In the genomic region with DNA sequence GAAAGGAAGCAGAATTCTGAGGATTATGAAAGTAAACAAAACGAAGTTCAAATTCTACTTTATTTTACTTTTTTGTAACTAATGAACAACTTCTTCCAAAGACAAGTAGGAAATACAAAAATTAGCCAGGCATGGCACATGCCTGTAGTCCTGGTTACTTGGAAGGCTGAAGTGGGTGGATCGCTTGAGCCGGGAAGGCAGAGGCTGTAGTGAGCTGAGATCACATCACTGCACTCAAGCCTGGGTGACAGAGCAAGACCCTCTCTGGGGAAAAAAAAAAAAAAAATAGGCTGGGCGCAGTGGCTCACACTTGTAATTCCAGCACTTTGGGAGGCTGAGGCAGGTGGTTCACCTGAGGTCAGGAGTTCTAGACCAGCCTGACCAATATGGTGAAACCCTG, we compare ENCODE assay signal across 21 cellular contexts.
"Had no signal": no experiment of that assay in that cellular context is flagged by ENCODE, and none has a peak within 500 bp of the region (broad histone marks: within the 10 kb centered on the region; RNA-seq: fewer than 3 reads in every experiment).

No MANE protein-coding gene starts in this region.

- ATAC-seq: gastrocnemius medialis; heart right ventricle; left cardiac atrium; left lung; left ventricle myocardium superior; lower lobe of right lung; mucosa of descending colon; naive thymus-derived CD8-positive, alpha-beta T cell had no signal

- H3K4me1 ChIP-seq: colonic mucosa, gastrocnemius medialis, left lung, lower lobe of right lung had no signal

- H3K9me3 ChIP-seq: colonic mucosa, esophagus muscularis mucosa, gastrocnemius medialis, heart right ventricle, left lung, lower lobe of right lung, mucosa of descending colon had no signal

- H3K9me3 Mint-ChIP-seq: dendritic cell treated with granulocyte-macrophage colony-stimulating factor and Interleukin-4, amounts not matched to agents 40 ng/mL and 50 ng/mL, for 4 days; naive thymus-derived CD8-positive, alpha-beta T cell had no signal

- DNase-seq: colonic mucosa; cortex of kidney; effector memory CD4-positive, alpha-beta T cell; foreskin fibroblast; foreskin melanocyte; gastrocnemius medialis; glutamatergic neuron; head of caudate nucleus; heart right ventricle; hippocampal formation; left cardiac atrium; left lung; left ventricle myocardium superior; lower lobe of right lung; mesenchymal stem cell; mucosa of descending colon; naive B cell; naive thymus-derived CD8-positive, alpha-beta T cell had no signal

- H3K4me1 Mint-ChIP-seq: mesothelial cell of epicardium had no signal

- H3K27me3 Mint-ChIP-seq: dendritic cell treated with granulocyte-macrophage colony-stimulating factor and Interleukin-4, amounts not matched to agents 40 ng/mL and 50 ng/mL, for 4 days; naive B cell; naive thymus-derived CD8-positive, alpha-beta T cell had no signal

- H3K27ac ChIP-seq: colonic mucosa, esophagus muscularis mucosa, gastrocnemius medialis, heart right ventricle, left lung, lower lobe of right lung had no signal

- H3K27ac Mint-ChIP-seq: dendritic cell treated with granulocyte-macrophage colony-stimulating factor and Interleukin-4, amounts not matched to agents 40 ng/mL and 50 ng/mL, for 4 days; mesothelial cell of epicardium; naive B cell; naive thymus-derived CD8-positive, alpha-beta T cell had no signal

- H3K27me3 ChIP-seq: colonic mucosa, esophagus muscularis mucosa, gastrocnemius medialis, heart right ventricle, left lung had no signal

- H3K4me3 ChIP-seq: colonic mucosa, esophagus muscularis mucosa, gastrocnemius medialis, heart right ventricle, left lung, lower lobe of right lung, mucosa of descending colon had no signal

- H3K4me3 Mint-ChIP-seq: dendritic cell treated with granulocyte-macrophage colony-stimulating factor and Interleukin-4, amounts not matched to agents 40 ng/mL and 50 ng/mL, for 4 days; mesothelial cell of epicardium; naive B cell; naive thymus-derived CD8-positive, alpha-beta T cell had no signal

- H3K36me3 ChIP-seq: colonic mucosa had no signal
